22 cellular contexts compared by ENCODE assay signal in genomic region chr5:138635708-138636107, GRCh38.
DNase-seq lines count a peak whose midpoint lies in the region; ATAC-seq and TF ChIP-seq lines count a peak whose summit lies in the region.
"Had no signal": no experiment of that assay in that cellular context is flagged by ENCODE, and none has a peak within 500 bp of the region (broad histone marks: within the 10 kb centered on the region; RNA-seq: fewer than 3 reads in every experiment).

No MANE protein-coding gene starts in this region.

- H3K4me1 Mint-ChIP-seq in brain (peaks cover 67% of the 10 kb centered on the region), nephron (peaks cover 63% of the 10 kb centered on the region)

- no peak overlapping the region for H3K9ac ChIP-seq in smooth muscle cell (ENCODE audit: low read depth)
- H3K9ac ChIP-seq in mesendoderm (ENCODE audit: low read length): no peak overlapping the region

- intact Hi-C loops in adrenal gland (cut with DNase I) (no loop called here), psoas muscle (cut with DNase I) (no loop called here)

- peaks cover 5% of the 10 kb centered on the region for H3F3A ChIP-seq in smooth muscle cell (ENCODE audit: low read depth)

- H2BK15ac ChIP-seq in mesendoderm (replicated peaks; ENCODE audit: low read depth): no peak overlapping the region

- ATAC-seq in psoas muscle: no peak
- ATAC-seq: CD8-positive, alpha-beta T cell; GM12878; PC-3 had no signal

- H3K4me1 ChIP-seq in adrenal gland (replicated peaks in 1 of 2): peaks cover 13 to 22% of the 10 kb centered on the region in 2 donors
- H3K4me1 ChIP-seq in smooth muscle cell (ENCODE audit: low read depth): no peaks in the 10 kb centered on the region
- H3K4me1 ChIP-seq in mesendoderm (ENCODE audit: control insufficient read depth, low read depth, low read length): peaks cover 9% of the 10 kb centered on the region
- no peaks in the 10 kb centered on the region for H3K4me1 ChIP-seq in psoas muscle
- H3K4me1 ChIP-seq: HAP-1 had no signal

- no peak overlapping the region for H3K18ac ChIP-seq in mesendoderm (ENCODE audit: low read length)

- H3K36me3 ChIP-seq in adrenal gland (replicated peaks in 1 of 2) (no peaks in the 10 kb centered on the region), smooth muscle cell (ENCODE audit: low read depth) (no peaks in the 10 kb centered on the region), mesendoderm (ENCODE audit: control insufficient read depth, insufficient read depth, low read length) (no peaks in the 10 kb centered on the region), psoas muscle (ENCODE audit: insufficient read depth in 1 of 2, low read depth in 1 of 2) (no peaks in the 10 kb centered on the region)
- H3K36me3 ChIP-seq: HAP-1 had no signal

- peak overlapping the region in 3 of 5 experiments; percentile 92 to 97 (median 94) for H3K27ac Mint-ChIP-seq in brain
- H3K27ac Mint-ChIP-seq in nephron: peak overlapping the region; percentile 98 to 100 (median 99)
- H3K27ac Mint-ChIP-seq: B cell; CD8-positive, alpha-beta T cell; HFFc6 had no signal

- no peak overlapping the region for H2BK5ac ChIP-seq in mesendoderm (ENCODE audit: low read length)

- H3K79me2 ChIP-seq in smooth muscle cell (ENCODE audit: low read depth) (no peaks in the 10 kb centered on the region), mesendoderm (ENCODE audit: control insufficient read depth, insufficient read depth, low read length) (no peaks in the 10 kb centered on the region)

- H3K9me3 Mint-ChIP-seq in brain: no peaks in the 10 kb centered on the region
- H3K9me3 Mint-ChIP-seq in nephron: no peaks in the 10 kb centered on the region
- H3K9me3 Mint-ChIP-seq: CD8-positive, alpha-beta T cell; HFFc6 had no signal

- H3K4me3 ChIP-seq in adrenal gland: no peak overlapping the region
- no peak overlapping the region for H3K4me3 ChIP-seq in smooth muscle cell
- no peak overlapping the region for H3K4me3 ChIP-seq in mesendoderm (ENCODE audit: low read length)
- H3K4me3 ChIP-seq in psoas muscle: no peak overlapping the region
- H3K4me3 ChIP-seq: GM12878, HAP-1 had no signal

- H3K23ac ChIP-seq in mesendoderm (ENCODE audit: low read length): no peak overlapping the region

- no peaks in the 10 kb centered on the region for H3K27me3 ChIP-seq in adrenal gland
- H3K27me3 ChIP-seq in smooth muscle cell (ENCODE audit: low read depth): no peaks in the 10 kb centered on the region
- no peaks in the 10 kb centered on the region for H3K27me3 ChIP-seq in mesendoderm (ENCODE audit: insufficient read depth, low read length, poor library complexity)
- no peaks in the 10 kb centered on the region for H3K27me3 ChIP-seq in psoas muscle (ENCODE audit: insufficient read depth in 3 of 3, low read length in 2 of 3)

- H3K4me3 Mint-ChIP-seq in brain: no peak overlapping the region
- peak overlapping the region in 1 of 3 experiments; percentile 64 for H3K4me3 Mint-ChIP-seq in nephron
- H3K4me3 Mint-ChIP-seq: B cell; CD8-positive, alpha-beta T cell; HFFc6 had no signal

- H4K8ac ChIP-seq in mesendoderm (ENCODE audit: low read depth, low read length): no peak overlapping the region

- H2BK120ac ChIP-seq in mesendoderm (ENCODE audit: low read depth, low read length): no peak overlapping the region

- H2AFZ ChIP-seq in smooth muscle cell (ENCODE audit: low read depth): peak overlapping the region; percentile 82

- H3K27ac ChIP-seq in adrenal gland (peak overlapping the region in 3 of 5 donors; percentile 60 to 73 (median 67)), smooth muscle cell (ENCODE audit: low read depth) (no peak overlapping the region), mesendoderm (ENCODE audit: low read depth, low read length) (no peak overlapping the region), psoas muscle (no peak overlapping the region)
- H3K27ac ChIP-seq: C4-2B had no signal

- DNase-seq in adrenal gland (no peak), smooth muscle cell (lab: John Stamatoyannopoulos, UW; ENCODE audit: unreplicated experiment) (no peak), mesendoderm (no peak), psoas muscle (no peak)
- no peak for DNase-seq in activated CD8-positive, alpha-beta memory T cell treated with anti-CD3 and anti-CD28 coated beads, Interleukin-2, amount 50 U/mL, for 4 hours
- DNase-seq: Caco-2; CD8-positive, alpha-beta T cell; GOT3; KBM-7; MV-4-11; NCI-H1105; NCI-H1436 treated with DMSO at 0.1 percent for 48 hours; NCI-H187 treated with DMSO at 0.1 percent for 48 hours; NCI-H524 treated with DMSO at 0.1 percent for 48 hours; PC-3 had no signal

- H3K4me2 ChIP-seq in smooth muscle cell (no peak overlapping the region), mesendoderm (ENCODE audit: low read length) (no peak overlapping the region)

- H2AK5ac ChIP-seq in mesendoderm (ENCODE audit: low read length): no peak overlapping the region

- 79 to 84% (median 80%) methylated on average over 4 to 5 of the region's 5 CpGs for WGBS in adrenal gland, 4 donors
- 87% methylated on average over 5 of the region's 5 CpGs for WGBS in smooth muscle cell (ENCODE audit: low lambda C conversion rate)
- no CpG with 5 or more reads among the region's 5 CpGs for WGBS in mesendoderm (ENCODE audit: extremely low coverage, insufficient coverage, low lambda C conversion rate)
- 88 to 93% (median 90%) methylated on average over 5 of the region's 5 CpGs for WGBS in psoas muscle, 3 donors

- H3K79me1 ChIP-seq in mesendoderm (ENCODE audit: low read length): no peaks in the 10 kb centered on the region

- no peak overlapping the region for H3K56ac ChIP-seq in mesendoderm (ENCODE audit: low read length)

- H3K36me3 Mint-ChIP-seq in brain (no peaks in the 10 kb centered on the region), nephron (ENCODE audit: low read depth) (no peaks in the 10 kb centered on the region)
- H3K36me3 Mint-ChIP-seq: CD8-positive, alpha-beta T cell had no signal

- H4K5ac ChIP-seq in mesendoderm (ENCODE audit: low read length): no peak overlapping the region

- no peaks in the 10 kb centered on the region for H4K20me1 ChIP-seq in smooth muscle cell (ENCODE audit: low read depth)

- no peak for TF ChIP-seq CTCF in adrenal gland (IDR thresholded peaks at IDR 0.05)
- TF ChIP-seq CTCF in brain (conservative IDR thresholded peaks at IDR 0.05): no peak
- no peak for TF ChIP-seq CTCF in nephron (IDR thresholded peaks at IDR 0.05; ENCODE audit: unreplicated experiment in 3 of 3)
- no peak for TF ChIP-seq CTCF in smooth muscle cell (IDR thresholded peaks at IDR 0.05; ENCODE audit: borderline replicate concordance, insufficient read depth, poor library complexity, severe bottlenecking)
- no peak for TF ChIP-seq CTCF in psoas muscle (IDR thresholded peaks at IDR 0.05)

- peaks cover 3% of the 10 kb centered on the region for H3K27me3 Mint-ChIP-seq in brain
- H3K27me3 Mint-ChIP-seq in nephron (ENCODE audit: low read depth): peaks cover 4% of the 10 kb centered on the region

- no peak overlapping the region for H3K4ac ChIP-seq in mesendoderm (ENCODE audit: low read depth, low read length)

- no peak for TF ChIP-seq POLR2A in adrenal gland (IDR thresholded peaks at IDR 0.05)

- H3K9me3 ChIP-seq in adrenal gland (replicated peaks in 1 of 3) (no peaks in the 10 kb centered on the region), smooth muscle cell (replicated peaks; ENCODE audit: low read depth) (no peaks in the 10 kb centered on the region), psoas muscle (no peaks in the 10 kb centered on the region)
- H3K9me3 ChIP-seq: Caco-2, HAP-1 had no signal

Comparison
In these comparisons a context has a peak if more than half of its experiments do, and no peak if none do; other contexts are left out.
1. H3K27ac ChIP-seq: peak in adrenal gland (3 of 5); none in smooth muscle cell (single experiment), mesendoderm (single experiment) and psoas muscle (single experiment).